ENCODE assay signal across 18 cellular contexts in genomic region chr1:55997550-55997949, GRCh38.
DNase-seq lines count a peak whose midpoint lies in the region; ATAC-seq and TF ChIP-seq lines count a peak whose summit lies in the region.
"Had no signal": no experiment of that assay in that cellular context is flagged by ENCODE, and none has a peak within 500 bp of the region (broad histone marks: within the 10 kb centered on the region; RNA-seq: fewer than 3 reads in every experiment).

No MANE protein-coding gene starts in this region.

- H3K27me3 ChIP-seq in gastroesophageal sphincter (no peaks in the 10 kb centered on the region), Peyer's patch (no peaks in the 10 kb centered on the region)
- H3K27me3 ChIP-seq: BLaER1 treated with 17β-estradiol and CSF1 and Interleukin-3, amounts not matched to agents 10 nM and 100 nM had no signal

- H3K4me3 ChIP-seq in gastroesophageal sphincter (no peak overlapping the region), Peyer's patch (no peak overlapping the region)
- H3K4me3 ChIP-seq: BLaER1 treated with 17β-estradiol and CSF1 and Interleukin-3, amounts not matched to agents 10 nM and 100 nM had no signal

- ATAC-seq in gastroesophageal sphincter (peak; percentile 71), HG02623 (IDR thresholded peaks at IDR 0.05; ENCODE audit: unreplicated experiment) (no peak), omental fat pad (ENCODE audit: low FRiP score) (no peak)
- ATAC-seq: CD8-positive, alpha-beta T cell had no signal

- H3K36me3 ChIP-seq in gastroesophageal sphincter: no peaks in the 10 kb centered on the region
- H3K36me3 ChIP-seq in Peyer's patch: no peaks in the 10 kb centered on the region
- H3K36me3 ChIP-seq: BLaER1 treated with 17β-estradiol and CSF1 and Interleukin-3, amounts not matched to agents 10 nM and 100 nM had no signal

- TF ChIP-seq POLR2A in gastroesophageal sphincter (IDR thresholded peaks at IDR 0.05) (no peak), Peyer's patch (IDR thresholded peaks at IDR 0.05) (no peak)

- no peak for TF ChIP-seq EP300 in gastroesophageal sphincter (IDR thresholded peaks at IDR 0.05)

- H3K9me3 ChIP-seq in gastroesophageal sphincter (no peaks in the 10 kb centered on the region), Peyer's patch (no peaks in the 10 kb centered on the region)

- 0 to 22% methylated on average over 1 of the region's 1 CpG for WGBS in gastroesophageal sphincter (ENCODE audit: low coverage in 1 of 2), 2 donors

- no peak overlapping the region for H3K27ac ChIP-seq in gastroesophageal sphincter
- H3K27ac ChIP-seq in Peyer's patch: no peak overlapping the region
- H3K27ac ChIP-seq: BLaER1 treated with 17β-estradiol and CSF1 and Interleukin-3, amounts not matched to agents 10 nM and 100 nM had no signal

- H3K4me1 ChIP-seq in gastroesophageal sphincter (no peaks in the 10 kb centered on the region), Peyer's patch (no peaks in the 10 kb centered on the region)
- H3K4me1 ChIP-seq: BLaER1 treated with 17β-estradiol and CSF1 and Interleukin-3, amounts not matched to agents 10 nM and 100 nM had no signal

- DNase-seq in NCI-H1694 (lab: John Stamatoyannopoulos, UW) (peak; percentile 67), fibroblast of gingiva (ENCODE audit: low read depth) (peak; percentile 90), GM10266 (ENCODE audit: extremely low spot score) (no peak), omental fat pad (ENCODE audit: low spot score) (no peak), Peyer's patch (no peak)
- DNase-seq: CD8-positive, alpha-beta T cell; H7; HFFc6; KG1; NCI-H1092 treated with DMSO at 0.1 percent for 48 hours; NCI-H1436 treated with DMSO at 0.1 percent for 48 hours; NCI-H2029 treated with DMSO at 0.1 percent for 48 hours; NCI-H2171; NCI-H526; Right ventricle myocardium superior had no signal

- TF ChIP-seq CTCF in gastroesophageal sphincter (IDR thresholded peaks at IDR 0.05): no peak
- TF ChIP-seq CTCF in GM10266 (IDR thresholded peaks at IDR 0.05; ENCODE audit: control insufficient read depth, insufficient read depth, low read depth, missing control alignments): no peak
- no peak for TF ChIP-seq CTCF in omental fat pad (IDR thresholded peaks at IDR 0.05)
- no peak for TF ChIP-seq CTCF in Peyer's patch (IDR thresholded peaks at IDR 0.05)

Comparison
In these comparisons a context has a peak if more than half of its experiments do, and no peak if none do; other contexts are left out.
1. DNase-seq: peak in NCI-H1694 (single experiment) and fibroblast of gingiva (single experiment); none in GM10266 (single experiment), omental fat pad (single experiment) and Peyer's patch (0 of 3).